ENCODE assay signal across 14 cellular contexts in genomic region chr10:126439947-126440346, GRCh38. TPM values are rescaled to one million over a fixed set of nuclear protein-coding genes. Genes with fewer than 3 reads are reported as not detected.
"Had no signal": no experiment of that assay in that cellular context is flagged by ENCODE, and none has a peak within 500 bp of the region (broad histone marks: within the 10 kb centered on the region; RNA-seq: fewer than 3 reads in every experiment).

No MANE protein-coding gene starts in this region.

- H3K27me3 ChIP-seq: neutrophil, thyroid gland had no signal

- H3K27ac ChIP-seq: dorsolateral prefrontal cortex, lower lobe of right lung, neutrophil, right lobe of liver, thyroid gland had no signal

- H3K27ac Mint-ChIP-seq: activated naive CD4-positive, alpha-beta T cell treated with anti-CD3 and anti-CD28 coated beads, Interleukin-2, amount 50 U/mL, for 72 hours; immature natural killer cell; naive thymus-derived CD4-positive, alpha-beta T cell; stimulated activated effector memory CD8-positive, alpha-beta T cell treated with anti-CD3 and anti-CD28 coated beads, Interleukin-12 subunit alpha, Interleukin-12 subunit beta, amount 100 ng/mL, for 72 hours; T-helper 2 cell treated with Interferon-gamma antibody and Interleukin-4, amounts not matched to agents 5 μg/mL and 100 μg/mL, for 36 hours had no signal

- ATAC-seq: activated naive CD4-positive, alpha-beta T cell treated with anti-CD3 and anti-CD28 coated beads, Interleukin-2, amount 50 U/mL, for 72 hours; lower lobe of right lung; naive thymus-derived CD4-positive, alpha-beta T cell; right lobe of liver; stimulated activated effector memory CD8-positive, alpha-beta T cell treated with anti-CD3 and anti-CD28 coated beads, Interleukin-12 subunit alpha, Interleukin-12 subunit beta, amount 100 ng/mL, for 72 hours had no signal

- H3K36me3 ChIP-seq: lower lobe of right lung, neutrophil, right lobe of liver, thyroid gland had no signal

- H3K9me3 ChIP-seq: neutrophil, right lobe of liver, thyroid gland had no signal

- H3K4me1 ChIP-seq: lower lobe of right lung, right lobe of liver, thyroid gland had no signal

- DNase-seq: activated CD4-positive, alpha-beta T cell treated with anti-CD3 and anti-CD28 coated beads, Interleukin-2, amount 50 U/mL, for 4 hours; activated CD4-positive, CD25-positive, alpha-beta regulatory T cell treated with anti-CD3 and anti-CD28 coated beads, Interleukin-2, amount 50 U/mL, for 72 hours; activated effector memory CD4-positive, alpha-beta T cell treated with Interleukin-2 at 50 U/mL for 16 hours; activated T-cell treated with anti-CD3 and anti-CD28 coated beads, Interleukin-2, amount 50 U/mL, for 1 hour; dorsolateral prefrontal cortex; immature natural killer cell; lower lobe of right lung; naive thymus-derived CD4-positive, alpha-beta T cell; right lobe of liver; thyroid gland had no signal

- H3K4me3 Mint-ChIP-seq: immature natural killer cell; naive thymus-derived CD4-positive, alpha-beta T cell; stimulated activated effector memory CD8-positive, alpha-beta T cell treated with anti-CD3 and anti-CD28 coated beads, Interleukin-12 subunit alpha, Interleukin-12 subunit beta, amount 100 ng/mL, for 72 hours; T-helper 2 cell treated with Interferon-gamma antibody and Interleukin-4, amounts not matched to agents 5 μg/mL and 100 μg/mL, for 36 hours had no signal

- H3K4me1 Mint-ChIP-seq: immature natural killer cell; naive thymus-derived CD4-positive, alpha-beta T cell had no signal

- H3K4me3 ChIP-seq: dorsolateral prefrontal cortex, lower lobe of right lung, right lobe of liver, thyroid gland had no signal

- H3K36me3 Mint-ChIP-seq: naive thymus-derived CD4-positive, alpha-beta T cell; stimulated activated effector memory CD8-positive, alpha-beta T cell treated with anti-CD3 and anti-CD28 coated beads, Interleukin-12 subunit alpha, Interleukin-12 subunit beta, amount 100 ng/mL, for 72 hours had no signal

RNA-seq across cellular contexts. Expression of gene ADAM12, which starts 51.7 kb away (rescaled TPM):
- polyA plus RNA-seq: naive thymus-derived CD4-positive, alpha-beta T cell had no signal
